In the genomic region with DNA sequence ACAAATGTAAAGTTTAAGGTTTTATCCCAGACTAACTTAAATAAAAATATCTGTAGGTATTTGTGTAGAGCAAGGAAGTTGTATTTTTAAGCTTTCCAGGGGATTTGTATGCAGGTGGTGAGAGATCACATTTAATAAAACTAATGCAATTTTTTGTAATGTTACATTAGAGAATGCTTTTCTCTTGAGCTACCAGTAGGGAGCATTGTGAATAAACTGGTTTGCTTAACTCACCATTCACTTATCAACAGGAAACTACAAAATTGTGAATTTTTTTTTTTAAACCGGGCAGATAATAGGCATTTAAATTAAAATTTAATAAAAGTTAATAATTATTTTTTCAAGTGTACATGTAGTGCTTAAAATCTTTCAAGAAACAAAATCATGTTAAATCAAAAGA, we compare ENCODE assay signal across 8 cellular contexts.
A peak's percentile ranks its signal among the peaks of the same experiment; 100 is the strongest.
DNase-seq lines count a peak whose midpoint lies in the region; ATAC-seq and TF ChIP-seq lines count a peak whose summit lies in the region.

No MANE protein-coding gene starts in this region.

- intact Hi-C loops in lower leg skin (cut with DNase I; ENCODE audit: low total_unique reads) = no loop called here

- no peaks in the 10 kb centered on the region for H3K4me1 ChIP-seq in hepatocyte (ENCODE audit: insufficient read depth)

- no peak overlapping the region for H2AFZ ChIP-seq in hepatocyte

- H3K27ac ChIP-seq in AG04450 (ENCODE audit: low read depth, low read length) = no peak overlapping the region
- H3K27ac ChIP-seq in hepatocyte = no peak overlapping the region

- H3K4me2 ChIP-seq in hepatocyte = no peak overlapping the region

- H3K9me3 ChIP-seq in AG04450 (ENCODE audit: control insufficient read depth, insufficient read depth, low read length) = no peaks in the 10 kb centered on the region
- no peaks in the 10 kb centered on the region for H3K9me3 ChIP-seq in hepatocyte (ENCODE audit: low read depth)

- 95% methylated on average over 1 of the region's 1 CpG for WGBS in hepatocyte (ENCODE audit: low lambda C conversion rate, missing lambda C conversion rate)
- WGBS in lower leg skin, 2 donors = 47 to 76% methylated on average over 1 of the region's 1 CpG

- no peaks in the 10 kb centered on the region for H3K9me2 ChIP-seq in hepatocyte (replicated peaks; ENCODE audit: insufficient read depth)

- no peaks in the 10 kb centered on the region for H3K27me3 ChIP-seq in AG04450 (ENCODE audit: control insufficient read depth, insufficient read depth, low read length)
- H3K27me3 ChIP-seq in hepatocyte = no peaks in the 10 kb centered on the region

- POLR2A ChIA-PET in AG04450 (lab: Yijun Ruan, JAX) = interaction anchor here (0.7 to 1.6 kb wide), 2 partner anchors 79 to 431 kb away, joined by 3 read pairs; partner anchors contain the start of gene IVNS1ABP

- DNase-seq in AG04450 (ENCODE audit: low read depth, low spot score) (no peak), SW480 (ENCODE audit: low spot score) (peak; percentile 4), hepatocyte (ENCODE audit: low spot score) (no peak), lower leg skin (ENCODE audit: low spot score in 2 of 2) (no peak), anterior cingulate cortex (lab: John Stamatoyannopoulos, UW) (no peak)

- TF ChIP-seq CTCF in AG04450 (IDR thresholded peaks at IDR 0.05; ENCODE audit: low read depth, low read length) (peak; percentile 56), GM12872 (IDR thresholded peaks at IDR 0.05; ENCODE audit: insufficient read depth, low read depth, low read length) (peak; percentile 26; the same call in 1 of the 3 replicates), hepatocyte (IDR thresholded peaks at IDR 0.05; ENCODE audit: poor library complexity) (peak; percentile 36), lower leg skin (IDR thresholded peaks at IDR 0.05) (no peak)

- ATAC-seq in HG03378 (IDR thresholded peaks at IDR 0.05; ENCODE audit: unreplicated experiment) = no peak
- ATAC-seq in GM19463 (IDR thresholded peaks at IDR 0.05; ENCODE audit: unreplicated experiment) = no peak

- H3K4me3 ChIP-seq in AG04450 (ENCODE audit: low read depth, low read length) (no peak overlapping the region), hepatocyte (no peak overlapping the region), lower leg skin (ENCODE audit: low read depth, poor library complexity, severe bottlenecking) (no peak overlapping the region)

- no peaks in the 10 kb centered on the region for H3K79me2 ChIP-seq in hepatocyte

- H3K36me3 ChIP-seq in hepatocyte (replicated peaks; ENCODE audit: insufficient read depth, low read depth) = no peaks in the 10 kb centered on the region

- TF ChIP-seq POLR2A in lower leg skin (IDR thresholded peaks at IDR 0.05) = no peak

- CTCF ChIA-PET in AG04450 (lab: Charles Lee) = interaction anchor here (0.6 to 3.6 kb wide), 25 partner anchors 10 to 935 kb away, joined by 3 to 45 read pairs (median 5); no protein-coding TSS in a partner anchor

- H4K20me1 ChIP-seq in hepatocyte (ENCODE audit: insufficient read depth, poor library complexity, severe bottlenecking) = no peaks in the 10 kb centered on the region

Comparison
In these comparisons a context has a peak if more than half of its experiments do, and no peak if none do; other contexts are left out.
1. CTCF ChIP-seq: peak in AG04450 (single experiment), GM12872 (single experiment) and hepatocyte (single experiment); none in lower leg skin (0 of 3).